Comparison of ENCODE assay signal across 17 cellular contexts in genomic region chr16:83392743-83393142, GRCh38.
"Had no signal": no experiment of that assay in that cellular context is flagged by ENCODE, and none has a peak within 500 bp of the region (broad histone marks: within the 10 kb centered on the region; RNA-seq: fewer than 3 reads in every experiment).

No MANE protein-coding gene starts in this region.

- DNase-seq: activated CD4-positive, alpha-beta T cell treated with anti-CD3 and anti-CD28 coated beads, Interleukin-2, amount 10 ng/mL, durations not matched to agents 7 days and 5 days; activated CD4-positive, CD25-positive, alpha-beta regulatory T cell; activated naive CD4-positive, alpha-beta T cell treated with Interleukin-2 at 50 U/mL for 16 hours; activated naive CD8-positive, alpha-beta T cell treated with anti-CD3 and anti-CD28 coated beads, Interleukin-2, amount 50 U/mL, for 24 hours; left lung; nucleus accumbens; small intestine; stimulated activated CD4-positive, alpha-beta T cell treated with anti-CD3 and anti-CD28 coated beads, Interleukin-4, amount 100 ng/mL, for 24 hours; stimulated activated naive CD4-positive, alpha-beta T cell; substantia nigra; upper lobe of left lung had no signal

- H3K27ac ChIP-seq: cardiac muscle cell, left lung had no signal

- H3K4me1 ChIP-seq: left lung, upper lobe of left lung had no signal

- H3K27me3 ChIP-seq: cardiac muscle cell, left lung, right atrium auricular region, upper lobe of left lung had no signal

- H3K4me3 ChIP-seq: cardiac muscle cell, left lung, right atrium auricular region, upper lobe of left lung had no signal

- FAIRE-seq: astrocyte, colon, endometrium, islet of Langerhans, small intestine had no signal

- H3K36me3 ChIP-seq: cardiac muscle cell, left lung, right atrium auricular region, upper lobe of left lung had no signal

- H3K9me3 ChIP-seq: left lung, right atrium auricular region, upper lobe of left lung had no signal

- ATAC-seq: activated naive CD8-positive, alpha-beta T cell treated with anti-CD3 and anti-CD28 coated beads, Interleukin-2, amount 50 U/mL, for 24 hours; left lung had no signal
